Comparison of ENCODE assay signal across 1 cellular context in the genomic region with DNA sequence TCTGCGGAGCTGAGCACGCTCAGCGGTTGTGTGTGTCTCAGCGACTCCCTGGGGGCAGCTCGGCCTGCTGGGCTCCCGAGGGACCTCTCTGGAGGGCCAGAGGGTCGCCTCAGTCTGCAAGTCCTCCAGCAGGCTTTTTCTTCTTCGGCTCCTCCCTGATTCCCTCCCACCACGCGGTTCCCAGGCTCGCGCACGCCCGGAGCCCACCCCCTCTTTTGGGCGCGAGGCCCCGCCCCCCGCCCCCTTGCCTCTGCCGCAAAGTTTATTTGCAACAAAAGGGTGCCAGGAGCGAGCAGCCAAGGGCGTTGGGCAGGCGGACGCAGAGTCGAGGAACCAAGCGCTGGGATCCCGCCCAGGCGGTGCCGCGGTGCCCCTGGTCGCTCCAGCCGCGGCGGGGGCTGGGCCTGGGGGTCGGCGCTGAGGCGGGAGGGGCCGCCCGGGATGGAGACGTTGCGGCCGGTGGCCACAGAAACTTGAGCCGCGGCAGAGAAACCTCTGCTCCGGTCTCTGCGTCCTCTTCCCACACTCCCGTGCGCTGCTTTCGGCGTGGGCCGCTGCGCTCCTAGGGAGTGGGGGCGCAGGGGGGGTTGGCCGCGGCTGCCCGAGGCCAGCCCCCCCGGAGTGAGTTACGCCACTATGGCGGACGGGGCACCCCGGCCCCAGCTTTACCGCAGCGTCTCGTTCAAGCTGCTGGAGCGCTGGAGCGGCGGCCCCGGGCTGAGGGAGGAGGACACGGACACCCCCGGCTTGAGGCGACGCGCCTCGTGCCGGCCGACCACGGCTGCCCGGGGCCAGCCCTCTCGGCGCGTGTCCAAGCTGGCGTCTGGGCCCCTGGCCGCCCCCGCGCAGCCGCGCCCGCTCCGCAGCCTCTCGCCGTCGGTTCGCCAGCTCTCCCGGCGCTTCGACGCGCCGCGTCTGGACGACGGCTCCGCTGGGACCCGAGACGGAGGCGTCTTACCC.
TF ChIP-seq lines count a peak whose summit lies in the region.

A gene with protein sequence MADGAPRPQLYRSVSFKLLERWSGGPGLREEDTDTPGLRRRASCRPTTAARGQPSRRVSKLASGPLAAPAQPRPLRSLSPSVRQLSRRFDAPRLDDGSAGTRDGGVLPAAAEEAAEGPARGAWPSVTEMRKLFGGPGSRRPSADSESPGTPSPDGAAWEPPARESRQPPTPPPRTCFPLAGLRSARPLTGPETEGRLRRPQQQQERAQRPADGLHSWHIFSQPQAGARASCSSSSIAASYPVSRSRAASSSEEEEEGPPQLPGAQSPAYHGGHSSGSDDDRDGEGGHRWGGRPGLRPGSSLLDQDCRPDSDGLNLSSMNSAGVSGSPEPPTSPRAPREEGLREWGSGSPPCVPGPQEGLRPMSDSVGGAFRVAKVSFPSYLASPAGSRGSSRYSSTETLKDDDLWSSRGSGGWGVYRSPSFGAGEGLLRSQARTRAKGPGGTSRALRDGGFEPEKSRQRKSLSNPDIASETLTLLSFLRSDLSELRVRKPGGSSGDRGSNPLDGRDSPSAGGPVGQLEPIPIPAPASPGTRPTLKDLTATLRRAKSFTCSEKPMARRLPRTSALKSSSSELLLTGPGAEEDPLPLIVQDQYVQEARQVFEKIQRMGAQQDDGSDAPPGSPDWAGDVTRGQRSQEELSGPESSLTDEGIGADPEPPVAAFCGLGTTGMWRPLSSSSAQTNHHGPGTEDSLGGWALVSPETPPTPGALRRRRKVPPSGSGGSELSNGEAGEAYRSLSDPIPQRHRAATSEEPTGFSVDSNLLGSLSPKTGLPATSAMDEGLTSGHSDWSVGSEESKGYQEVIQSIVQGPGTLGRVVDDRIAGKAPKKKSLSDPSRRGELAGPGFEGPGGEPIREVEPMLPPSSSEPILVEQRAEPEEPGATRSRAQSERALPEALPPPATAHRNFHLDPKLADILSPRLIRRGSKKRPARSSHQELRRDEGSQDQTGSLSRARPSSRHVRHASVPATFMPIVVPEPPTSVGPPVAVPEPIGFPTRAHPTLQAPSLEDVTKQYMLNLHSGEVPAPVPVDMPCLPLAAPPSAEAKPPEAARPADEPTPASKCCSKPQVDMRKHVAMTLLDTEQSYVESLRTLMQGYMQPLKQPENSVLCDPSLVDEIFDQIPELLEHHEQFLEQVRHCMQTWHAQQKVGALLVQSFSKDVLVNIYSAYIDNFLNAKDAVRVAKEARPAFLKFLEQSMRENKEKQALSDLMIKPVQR (N-terminal part only) (plus strand): TSS at position 274 of the 960 bp plus-strand sequence. CDS start 363 bp downstream, at position 637.

TF ChIP-seq in HepG2, 621 proteins besides CTCF, POLR2A, EP300 and RAD21 (continued from another document and continues in another):
- TF ChIP-seq ARNT2 (CRISPR knock-in tag; IDR thresholded peaks at IDR 0.05; ENCODE audit: low read depth) (no peak), ZNF276 (CRISPR knock-in tag; IDR thresholded peaks at IDR 0.05; ENCODE audit: low read depth) (no peak), GABPB1 (CRISPR knock-in tag; IDR thresholded peaks at IDR 0.05) (0 out of 2 replicates have a peak, but pooled peaks have one; percentile 12), ARID2 (CRISPR knock-in tag; IDR thresholded peaks at IDR 0.05; ENCODE audit: borderline replicate concordance) (peak; percentile 33; the same call in 1 of the 2 replicates), HNF4A (CRISPR knock-in tag; IDR thresholded peaks at IDR 0.05) (peak; percentile 22; the same call in 1 of the 2 replicates), ZFP91 (CRISPR knock-in tag; IDR thresholded peaks at IDR 0.05; ENCODE audit: borderline replicate concordance) (no peak), IKZF1 (IDR thresholded peaks at IDR 0.05) (no peak), GPN1 (CRISPR knock-in tag; IDR thresholded peaks at IDR 0.05; ENCODE audit: borderline replicate concordance) (no peak), ZNF749 (CRISPR knock-in tag; IDR thresholded peaks at IDR 0.05; ENCODE audit: borderline replicate concordance) (no peak; the same call in none of the 2 replicates), PRPF4 (IDR thresholded peaks at IDR 0.05; ENCODE audit: low read depth, low read length, poor library complexity, severe bottlenecking) (no peak), HOXD1 (CRISPR knock-in tag; IDR thresholded peaks at IDR 0.05) (no peak), SMARCC2 (IDR thresholded peaks at IDR 0.05) (no peak), ZBTB21 (CRISPR knock-in tag; IDR thresholded peaks at IDR 0.05) (no peak), ZMYM4 (CRISPR knock-in tag; IDR thresholded peaks at IDR 0.05) (no peak), ATM (IDR thresholded peaks at IDR 0.05; ENCODE audit: borderline replicate concordance) (no peak), ZFP1 (CRISPR knock-in tag; IDR thresholded peaks at IDR 0.05) (no peak), MXD3 (CRISPR knock-in tag; IDR thresholded peaks at IDR 0.05) (no peak), ATF4 (CRISPR knock-in tag; IDR thresholded peaks at IDR 0.05) (no peak), HIVEP1 (CRISPR knock-in tag; IDR thresholded peaks at IDR 0.05) (no peak), XBP1 (CRISPR knock-in tag; IDR thresholded peaks at IDR 0.05) (no peak), NBN (conservative IDR thresholded peaks at IDR 0.05) (no peak), RBM22 (optimal IDR thresholded peaks at IDR 0.05; ENCODE audit: low read length) (no peak), ZBTB49 (CRISPR knock-in tag; IDR thresholded peaks at IDR 0.05; ENCODE audit: borderline replicate concordance) (no peak), KDM4B (CRISPR knock-in tag; IDR thresholded peaks at IDR 0.05) (peak; percentile 35; the same call in 1 of the 2 replicates), REST (IDR thresholded peaks at IDR 0.05; ENCODE audit: borderline replicate concordance in 1 of 2, low read depth in 1 of 2, low read length in 2 of 2) (no peak), ZNF580 (CRISPR knock-in tag; IDR thresholded peaks at IDR 0.05; ENCODE audit: borderline replicate concordance, low read depth) (no peak)
- TF ChIP-seq, protein P1, sequence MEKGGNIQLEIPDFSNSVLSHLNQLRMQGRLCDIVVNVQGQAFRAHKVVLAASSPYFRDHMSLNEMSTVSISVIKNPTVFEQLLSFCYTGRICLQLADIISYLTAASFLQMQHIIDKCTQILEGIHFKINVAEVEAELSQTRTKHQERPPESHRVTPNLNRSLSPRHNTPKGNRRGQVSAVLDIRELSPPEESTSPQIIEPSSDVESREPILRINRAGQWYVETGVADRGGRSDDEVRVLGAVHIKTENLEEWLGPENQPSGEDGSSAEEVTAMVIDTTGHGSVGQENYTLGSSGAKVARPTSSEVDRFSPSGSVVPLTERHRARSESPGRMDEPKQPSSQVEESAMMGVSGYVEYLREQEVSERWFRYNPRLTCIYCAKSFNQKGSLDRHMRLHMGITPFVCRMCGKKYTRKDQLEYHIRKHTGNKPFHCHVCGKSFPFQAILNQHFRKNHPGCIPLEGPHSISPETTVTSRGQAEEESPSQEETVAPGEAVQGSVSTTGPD (CRISPR knock-in tag; IDR thresholded peaks at IDR 0.05) = no peak
- TF ChIP-seq, protein P2, sequence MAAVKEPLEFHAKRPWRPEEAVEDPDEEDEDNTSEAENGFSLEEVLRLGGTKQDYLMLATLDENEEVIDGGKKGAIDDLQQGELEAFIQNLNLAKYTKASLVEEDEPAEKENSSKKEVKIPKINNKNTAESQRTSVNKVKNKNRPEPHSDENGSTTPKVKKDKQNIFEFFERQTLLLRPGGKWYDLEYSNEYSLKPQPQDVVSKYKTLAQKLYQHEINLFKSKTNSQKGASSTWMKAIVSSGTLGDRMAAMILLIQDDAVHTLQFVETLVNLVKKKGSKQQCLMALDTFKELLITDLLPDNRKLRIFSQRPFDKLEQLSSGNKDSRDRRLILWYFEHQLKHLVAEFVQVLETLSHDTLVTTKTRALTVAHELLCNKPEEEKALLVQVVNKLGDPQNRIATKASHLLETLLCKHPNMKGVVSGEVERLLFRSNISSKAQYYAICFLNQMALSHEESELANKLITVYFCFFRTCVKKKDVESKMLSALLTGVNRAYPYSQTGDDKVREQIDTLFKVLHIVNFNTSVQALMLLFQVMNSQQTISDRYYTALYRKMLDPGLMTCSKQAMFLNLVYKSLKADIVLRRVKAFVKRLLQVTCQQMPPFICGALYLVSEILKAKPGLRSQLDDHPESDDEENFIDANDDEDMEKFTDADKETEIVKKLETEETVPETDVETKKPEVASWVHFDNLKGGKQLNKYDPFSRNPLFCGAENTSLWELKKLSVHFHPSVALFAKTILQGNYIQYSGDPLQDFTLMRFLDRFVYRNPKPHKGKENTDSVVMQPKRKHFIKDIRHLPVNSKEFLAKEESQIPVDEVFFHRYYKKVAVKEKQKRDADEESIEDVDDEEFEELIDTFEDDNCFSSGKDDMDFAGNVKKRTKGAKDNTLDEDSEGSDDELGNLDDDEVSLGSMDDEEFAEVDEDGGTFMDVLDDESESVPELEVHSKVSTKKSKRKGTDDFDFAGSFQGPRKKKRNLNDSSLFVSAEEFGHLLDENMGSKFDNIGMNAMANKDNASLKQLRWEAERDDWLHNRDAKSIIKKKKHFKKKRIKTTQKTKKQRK (IDR thresholded peaks at IDR 0.05; ENCODE audit: low read length) = no peak
- TF ChIP-seq, protein P3, sequence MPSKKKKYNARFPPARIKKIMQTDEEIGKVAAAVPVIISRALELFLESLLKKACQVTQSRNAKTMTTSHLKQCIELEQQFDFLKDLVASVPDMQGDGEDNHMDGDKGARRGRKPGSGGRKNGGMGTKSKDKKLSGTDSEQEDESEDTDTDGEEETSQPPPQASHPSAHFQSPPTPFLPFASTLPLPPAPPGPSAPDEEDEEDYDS (CRISPR knock-in tag; IDR thresholded peaks at IDR 0.05) = peak; percentile 46; the same call in 1 of the 2 replicates
